ENCODE assay signal across 8 cellular contexts in genomic region chr3:88113311-88114162, GRCh38. TPM values are rescaled to one million over a fixed set of nuclear protein-coding genes. Genes with fewer than 3 reads are reported as not detected.
A peak's percentile ranks its signal among the peaks of the same experiment; 100 is the strongest.
DNase-seq lines count a peak whose midpoint lies in the region; ATAC-seq, FAIRE-seq and TF ChIP-seq lines count a peak whose summit lies in the region.

No MANE protein-coding gene starts in this region.

- no peak overlapping the region for H3K4me3 Mint-ChIP-seq in activated T-helper 17 cell treated with anti-CD3 and anti-CD28 coated beads, Interleukin-2, amount 50 U/mL, for 72 hours

- H3K9me3 ChIP-seq in Peyer's patch = no peaks in the 10 kb centered on the region
- H3K9me3 ChIP-seq in ovary = no peaks in the 10 kb centered on the region

- TF ChIP-seq EP300 in ovary (IDR thresholded peaks at IDR 0.05) = no peak

- ATAC-seq in GM21529 (IDR thresholded peaks at IDR 0.05; ENCODE audit: unreplicated experiment) = peak; percentile 91
- peak; percentile 54 for ATAC-seq in activated T-helper 17 cell treated with anti-CD3 and anti-CD28 coated beads, Interleukin-2, amount 50 U/mL, for 72 hours (replicated peaks)

- no peak for TF ChIP-seq POLR2A in Peyer's patch (IDR thresholded peaks at IDR 0.05)
- TF ChIP-seq POLR2A in ovary (IDR thresholded peaks at IDR 0.05) = no peak

- H3K4me1 Mint-ChIP-seq in activated T-helper 17 cell treated with anti-CD3 and anti-CD28 coated beads, Interleukin-2, amount 50 U/mL, for 72 hours = peaks cover 32% of the 10 kb centered on the region

- no peak overlapping the region for H3K4me3 ChIP-seq in Peyer's patch
- no peak overlapping the region for H3K4me3 ChIP-seq in ovary

- FAIRE-seq in HTR-8/SVneo (lab: Jason Lieb, UNC) (peak; percentile 85), frontal cortex (lab: Jason Lieb, UNC) (peak; percentile 43), urothelium cell line (lab: Jason Lieb, UNC) (no peak)

- peaks cover 63% of the 10 kb centered on the region for H3K36me3 Mint-ChIP-seq in activated T-helper 17 cell treated with anti-CD3 and anti-CD28 coated beads, Interleukin-2, amount 50 U/mL, for 72 hours (ENCODE audit: low read depth)

- H3K27me3 Mint-ChIP-seq in activated T-helper 17 cell treated with anti-CD3 and anti-CD28 coated beads, Interleukin-2, amount 50 U/mL, for 72 hours = no peaks in the 10 kb centered on the region

- peaks cover 0 to 10% (median 0%) of the 10 kb centered on the region in 3 donors for H3K36me3 ChIP-seq in Peyer's patch
- no peaks in the 10 kb centered on the region for H3K36me3 ChIP-seq in ovary

- H3K4me1 ChIP-seq in Peyer's patch (no peaks in the 10 kb centered on the region), ovary (ENCODE audit: insufficient read depth) (no peaks in the 10 kb centered on the region)

- no peak overlapping the region for H3K27ac ChIP-seq in Peyer's patch
- no peak overlapping the region for H3K27ac ChIP-seq in ovary

- intact Hi-C loops in ovary (cut with DNase I) = no loop called here

- WGBS in ovary, 3 donors = 55 to 56% (median 56%) methylated on average over 5 of the region's 5 CpGs

- H3K27me3 ChIP-seq in Peyer's patch (no peaks in the 10 kb centered on the region), ovary (no peaks in the 10 kb centered on the region)

- H3K27ac Mint-ChIP-seq in activated T-helper 17 cell treated with anti-CD3 and anti-CD28 coated beads, Interleukin-2, amount 50 U/mL, for 72 hours = no peak overlapping the region

- peak; percentile 46 to 76 (median 68) for TF ChIP-seq CTCF in Peyer's patch (IDR thresholded peaks at IDR 0.05)
- TF ChIP-seq CTCF in ovary (IDR thresholded peaks at IDR 0.05) = peak in 2 of 3 donors; percentile 24 to 51

- H3K9me3 Mint-ChIP-seq in activated T-helper 17 cell treated with anti-CD3 and anti-CD28 coated beads, Interleukin-2, amount 50 U/mL, for 72 hours = peaks cover 4% of the 10 kb centered on the region

- peak; percentile 46 for DNase-seq in GF-D8 (lab: John Stamatoyannopoulos, UW)
- DNase-seq in HTR-8/SVneo (ENCODE audit: insufficient read length, low spot score) = peak; percentile 31
- peak in 2 of 3 donors; percentile 47 to 79 for DNase-seq in Peyer's patch
- DNase-seq in frontal cortex (ENCODE audit: low spot score in 2 of 2) = peak; percentile 2 to 22
- DNase-seq in ovary = peak in 2 of 5 donors; percentile 20 to 49
- peak; percentile 43 for DNase-seq in urothelium cell line (ENCODE audit: low spot score)

RNA-seq across cellular contexts. Expression of gene C3orf38, which starts 36.2 kb away (rescaled TPM):
- total RNA-seq in Peyer's patch = 10 to 100 TPM; 17.4 to 23.8 (median 19.4) TPM
- 10 to 100 TPM; 29.6 to 33.3 TPM for total RNA-seq in activated T-helper 17 cell treated with anti-CD3 and anti-CD28 coated beads, Interleukin-2, amount 50 U/mL, for 72 hours
- 67.3 TPM for total RNA-seq in frontal cortex
- 10 to 100 TPM; 13.9 to 25.8 (median 23.3) TPM for total RNA-seq in ovary
- 10 to 100 TPM in 1 of 2 donors, 1 to 10 TPM in 1; 7.2 to 22.1 TPM for polyA plus RNA-seq in ovary

RNA-seq across cellular contexts. Expression of gene ZNF654, which starts 54.5 kb away (rescaled TPM):
- 10 to 100 TPM; 10.7 to 27.3 (median 15.0) TPM for total RNA-seq in Peyer's patch
- 10 to 100 TPM; 24.6 to 37.0 TPM for total RNA-seq in activated T-helper 17 cell treated with anti-CD3 and anti-CD28 coated beads, Interleukin-2, amount 50 U/mL, for 72 hours
- 35.1 TPM for total RNA-seq in frontal cortex
- 10 to 100 TPM; 11.3 to 22.0 (median 15.2) TPM for total RNA-seq in ovary
- 1 to 10 TPM; 5.2 to 7.6 TPM for polyA plus RNA-seq in ovary

RNA-seq across cellular contexts. Expression of gene CGGBP1, which starts 54.7 kb away (rescaled TPM):
- total RNA-seq in Peyer's patch = 10 to 100 TPM; 61.1 to 75.9 (median 62.6) TPM
- total RNA-seq in activated T-helper 17 cell treated with anti-CD3 and anti-CD28 coated beads, Interleukin-2, amount 50 U/mL, for 72 hours = 100 to 1,000 TPM; 100 to 103 TPM
- 130 TPM for total RNA-seq in frontal cortex
- 10 to 100 TPM; 50.3 to 90.1 (median 66.9) TPM for total RNA-seq in ovary
- polyA plus RNA-seq in ovary = 10 to 100 TPM; 42.0 to 57.5 TPM
